In the genomic region with DNA sequence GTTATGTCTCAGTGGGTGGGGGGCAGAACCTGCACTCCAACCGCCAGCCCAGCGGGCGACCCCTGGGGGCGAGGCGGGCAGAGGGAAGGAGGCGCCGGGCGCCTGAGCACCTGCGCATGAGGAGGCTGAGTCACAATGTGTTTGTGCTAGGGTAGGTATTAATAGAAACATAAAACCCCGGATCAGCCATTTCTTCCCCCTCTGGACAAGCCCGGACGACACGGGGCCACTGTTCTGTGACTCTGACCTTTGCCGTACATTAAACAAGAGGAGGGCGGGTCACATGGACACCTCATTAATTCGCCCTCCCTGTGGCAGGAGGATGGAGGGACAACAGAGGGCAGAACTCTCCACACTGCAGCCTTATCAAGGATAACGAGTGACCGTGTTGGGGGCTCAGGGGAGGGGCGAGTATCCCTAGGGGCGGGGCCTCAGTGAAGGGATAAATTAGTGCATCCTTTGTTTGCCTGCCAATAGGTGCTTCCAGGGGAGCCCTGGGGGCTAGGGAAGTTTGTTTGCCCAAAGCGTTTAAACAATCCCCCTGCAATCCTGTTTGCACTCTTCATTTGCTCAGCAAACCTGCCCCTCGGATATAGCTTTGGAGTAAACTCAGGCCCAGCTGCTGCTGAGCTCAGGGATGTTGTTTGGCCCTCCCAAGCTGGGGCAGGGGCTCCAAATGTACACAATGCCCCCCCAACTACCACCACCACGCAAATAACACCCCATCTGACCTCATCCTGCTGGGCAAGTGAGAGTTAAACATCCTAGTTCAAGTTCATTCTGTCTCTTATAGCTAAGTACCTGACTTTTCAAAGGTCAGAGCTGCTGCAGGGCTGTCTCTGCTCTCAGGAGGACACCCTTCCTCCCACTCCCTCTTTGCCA, we compare ENCODE assay signal across 1 cellular context.
A peak's percentile ranks its signal among the peaks of the same experiment; 100 is the strongest.
TF ChIP-seq lines count a peak whose summit lies in the region.

No MANE protein-coding gene starts in this region.

TF ChIP-seq in HepG2, 621 proteins besides CTCF, POLR2A, EP300 and RAD21 (continued from another document and continues in another):
- TF ChIP-seq, protein P1, sequence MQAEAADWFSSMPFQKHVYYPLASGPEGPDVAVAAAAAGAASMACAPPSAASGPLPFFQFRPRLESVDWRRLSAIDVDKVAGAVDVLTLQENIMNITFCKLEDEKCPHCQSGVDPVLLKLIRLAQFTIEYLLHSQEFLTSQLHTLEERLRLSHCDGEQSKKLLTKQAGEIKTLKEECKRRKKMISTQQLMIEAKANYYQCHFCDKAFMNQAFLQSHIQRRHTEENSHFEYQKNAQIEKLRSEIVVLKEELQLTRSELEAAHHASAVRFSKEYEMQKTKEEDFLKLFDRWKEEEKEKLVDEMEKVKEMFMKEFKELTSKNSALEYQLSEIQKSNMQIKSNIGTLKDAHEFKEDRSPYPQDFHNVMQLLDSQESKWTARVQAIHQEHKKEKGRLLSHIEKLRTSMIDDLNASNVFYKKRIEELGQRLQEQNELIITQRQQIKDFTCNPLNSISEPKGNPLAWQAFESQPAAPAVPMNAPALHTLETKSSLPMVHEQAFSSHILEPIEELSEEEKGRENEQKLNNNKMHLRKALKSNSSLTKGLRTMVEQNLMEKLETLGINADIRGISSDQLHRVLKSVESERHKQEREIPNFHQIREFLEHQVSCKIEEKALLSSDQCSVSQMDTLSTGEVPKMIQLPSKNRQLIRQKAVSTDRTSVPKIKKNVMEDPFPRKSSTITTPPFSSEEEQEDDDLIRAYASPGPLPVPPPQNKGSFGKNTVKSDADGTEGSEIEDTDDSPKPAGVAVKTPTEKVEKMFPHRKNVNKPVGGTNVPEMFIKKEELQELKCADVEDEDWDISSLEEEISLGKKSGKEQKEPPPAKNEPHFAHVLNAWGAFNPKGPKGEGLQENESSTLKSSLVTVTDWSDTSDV (CRISPR knock-in tag; IDR thresholded peaks at IDR 0.05) = no peak
- TF ChIP-seq, protein P2, sequence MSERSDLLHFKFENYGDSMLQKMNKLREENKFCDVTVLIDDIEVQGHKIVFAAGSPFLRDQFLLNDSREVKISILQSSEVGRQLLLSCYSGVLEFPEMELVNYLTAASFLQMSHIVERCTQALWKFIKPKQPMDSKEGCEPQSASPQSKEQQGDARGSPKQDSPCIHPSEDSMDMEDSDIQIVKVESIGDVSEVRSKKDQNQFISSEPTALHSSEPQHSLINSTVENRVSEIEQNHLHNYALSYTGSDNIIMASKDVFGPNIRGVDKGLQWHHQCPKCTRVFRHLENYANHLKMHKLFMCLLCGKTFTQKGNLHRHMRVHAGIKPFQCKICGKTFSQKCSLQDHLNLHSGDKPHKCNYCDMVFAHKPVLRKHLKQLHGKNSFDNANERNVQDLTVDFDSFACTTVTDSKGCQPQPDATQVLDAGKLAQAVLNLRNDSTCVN (CRISPR knock-in tag; IDR thresholded peaks at IDR 0.05; ENCODE audit: borderline replicate concordance) = no peak
- TF ChIP-seq ZNF530 (CRISPR knock-in tag; IDR thresholded peaks at IDR 0.05; ENCODE audit: low read depth) (no peak), ZNF232 (CRISPR knock-in tag; IDR thresholded peaks at IDR 0.05; ENCODE audit: borderline replicate concordance) (no peak), ZBTB20 (CRISPR knock-in tag; IDR thresholded peaks at IDR 0.05; ENCODE audit: borderline replicate concordance, low read depth) (0 out of 2 replicates have a peak, but pooled peaks have one; percentile 30), SOX13 (IDR thresholded peaks at IDR 0.05) (peak; percentile 77), SOX13 (CRISPR knock-in tag; conservative IDR thresholded peaks at IDR 0.05 in 1 of 2, IDR thresholded peaks at IDR 0.05 in 1 of 2) (peak in 1 of 2 experiments; percentile 94; a peak in 2 of 4 replicates), ZNF543 (CRISPR knock-in tag; IDR thresholded peaks at IDR 0.05) (peak; percentile 34; the same call in 1 of the 2 replicates), SNRNP70 (IDR thresholded peaks at IDR 0.05; ENCODE audit: low read depth, low read length) (no peak), ESRRA (CRISPR knock-in tag; IDR thresholded peaks at IDR 0.05; ENCODE audit: low read depth) (peak; percentile 79; the same call in 1 of the 2 replicates), RFX3 (CRISPR knock-in tag; IDR thresholded peaks at IDR 0.05) (no peak), CHD2 (IDR thresholded peaks at IDR 0.05; ENCODE audit: low read depth, low read length) (no peak), ZNF569 (CRISPR knock-in tag; IDR thresholded peaks at IDR 0.05; ENCODE audit: borderline replicate concordance) (no peak), GABPB1 (CRISPR knock-in tag; IDR thresholded peaks at IDR 0.05) (peak; percentile 17; the same call in 1 of the 2 replicates), ELF1 (CRISPR knock-in tag; IDR thresholded peaks at IDR 0.05) (no peak), RFX5 (IDR thresholded peaks at IDR 0.05; ENCODE audit: low read depth, low read length) (no peak), DMAP1 (CRISPR knock-in tag; IDR thresholded peaks at IDR 0.05) (no peak; the same call in 1 of the 2 replicates), ZNF337 (CRISPR knock-in tag; IDR thresholded peaks at IDR 0.05; ENCODE audit: borderline replicate concordance, low read depth) (no peak), EEA1 (CRISPR knock-in tag; IDR thresholded peaks at IDR 0.05; ENCODE audit: borderline replicate concordance) (0 out of 2 replicates have a peak, but pooled peaks have one; percentile 29), RARA (CRISPR knock-in tag; IDR thresholded peaks at IDR 0.05) (peak; percentile 99), KLF6 (CRISPR knock-in tag; IDR thresholded peaks at IDR 0.05) (no peak), AKAP8 (CRISPR knock-in tag; IDR thresholded peaks at IDR 0.05) (peak; percentile 77; the same call in 1 of the 2 replicates), ZNF3 (CRISPR knock-in tag; IDR thresholded peaks at IDR 0.05) (no peak), ZNF180 (CRISPR knock-in tag; IDR thresholded peaks at IDR 0.05; ENCODE audit: borderline replicate concordance, low read depth) (no peak), NCOR1 (IDR thresholded peaks at IDR 0.05; ENCODE audit: borderline replicate concordance, low read length) (peak; percentile 85; the same call in 1 of the 2 replicates)
- TF ChIP-seq, protein P3, sequence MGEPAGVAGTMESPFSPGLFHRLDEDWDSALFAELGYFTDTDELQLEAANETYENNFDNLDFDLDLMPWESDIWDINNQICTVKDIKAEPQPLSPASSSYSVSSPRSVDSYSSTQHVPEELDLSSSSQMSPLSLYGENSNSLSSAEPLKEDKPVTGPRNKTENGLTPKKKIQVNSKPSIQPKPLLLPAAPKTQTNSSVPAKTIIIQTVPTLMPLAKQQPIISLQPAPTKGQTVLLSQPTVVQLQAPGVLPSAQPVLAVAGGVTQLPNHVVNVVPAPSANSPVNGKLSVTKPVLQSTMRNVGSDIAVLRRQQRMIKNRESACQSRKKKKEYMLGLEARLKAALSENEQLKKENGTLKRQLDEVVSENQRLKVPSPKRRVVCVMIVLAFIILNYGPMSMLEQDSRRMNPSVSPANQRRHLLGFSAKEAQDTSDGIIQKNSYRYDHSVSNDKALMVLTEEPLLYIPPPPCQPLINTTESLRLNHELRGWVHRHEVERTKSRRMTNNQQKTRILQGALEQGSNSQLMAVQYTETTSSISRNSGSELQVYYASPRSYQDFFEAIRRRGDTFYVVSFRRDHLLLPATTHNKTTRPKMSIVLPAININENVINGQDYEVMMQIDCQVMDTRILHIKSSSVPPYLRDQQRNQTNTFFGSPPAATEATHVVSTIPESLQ (CRISPR knock-in tag; conservative IDR thresholded peaks at IDR 0.05) = no peak
- TF ChIP-seq, protein P4, sequence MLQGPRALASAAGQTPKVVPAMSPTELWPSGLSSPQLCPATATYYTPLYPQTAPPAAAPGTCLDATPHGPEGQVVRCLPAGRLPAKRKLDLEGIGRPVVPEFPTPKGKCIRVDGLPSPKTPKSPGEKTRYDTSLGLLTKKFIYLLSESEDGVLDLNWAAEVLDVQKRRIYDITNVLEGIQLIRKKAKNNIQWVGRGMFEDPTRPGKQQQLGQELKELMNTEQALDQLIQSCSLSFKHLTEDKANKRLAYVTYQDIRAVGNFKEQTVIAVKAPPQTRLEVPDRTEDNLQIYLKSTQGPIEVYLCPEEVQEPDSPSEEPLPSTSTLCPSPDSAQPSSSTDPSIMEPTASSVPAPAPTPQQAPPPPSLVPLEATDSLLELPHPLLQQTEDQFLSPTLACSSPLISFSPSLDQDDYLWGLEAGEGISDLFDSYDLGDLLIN (CRISPR knock-in tag; IDR thresholded peaks at IDR 0.05; ENCODE audit: borderline replicate concordance) = no peak
- TF ChIP-seq, protein P5, sequence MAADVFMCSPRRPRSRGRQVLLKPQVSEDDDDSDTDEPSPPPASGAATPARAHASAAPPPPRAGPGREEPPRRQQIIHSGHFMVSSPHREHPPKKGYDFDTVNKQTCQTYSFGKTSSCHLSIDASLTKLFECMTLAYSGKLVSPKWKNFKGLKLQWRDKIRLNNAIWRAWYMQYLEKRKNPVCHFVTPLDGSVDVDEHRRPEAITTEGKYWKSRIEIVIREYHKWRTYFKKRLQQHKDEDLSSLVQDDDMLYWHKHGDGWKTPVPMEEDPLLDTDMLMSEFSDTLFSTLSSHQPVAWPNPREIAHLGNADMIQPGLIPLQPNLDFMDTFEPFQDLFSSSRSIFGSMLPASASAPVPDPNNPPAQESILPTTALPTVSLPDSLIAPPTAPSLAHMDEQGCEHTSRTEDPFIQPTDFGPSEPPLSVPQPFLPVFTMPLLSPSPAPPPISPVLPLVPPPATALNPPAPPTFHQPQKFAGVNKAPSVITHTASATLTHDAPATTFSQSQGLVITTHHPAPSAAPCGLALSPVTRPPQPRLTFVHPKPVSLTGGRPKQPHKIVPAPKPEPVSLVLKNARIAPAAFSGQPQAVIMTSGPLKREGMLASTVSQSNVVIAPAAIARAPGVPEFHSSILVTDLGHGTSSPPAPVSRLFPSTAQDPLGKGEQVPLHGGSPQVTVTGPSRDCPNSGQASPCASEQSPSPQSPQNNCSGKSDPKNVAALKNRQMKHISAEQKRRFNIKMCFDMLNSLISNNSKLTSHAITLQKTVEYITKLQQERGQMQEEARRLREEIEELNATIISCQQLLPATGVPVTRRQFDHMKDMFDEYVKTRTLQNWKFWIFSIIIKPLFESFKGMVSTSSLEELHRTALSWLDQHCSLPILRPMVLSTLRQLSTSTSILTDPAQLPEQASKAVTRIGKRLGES (CRISPR knock-in tag; IDR thresholded peaks at IDR 0.05; ENCODE audit: borderline replicate concordance) = no peak
- TF ChIP-seq, protein P6, sequence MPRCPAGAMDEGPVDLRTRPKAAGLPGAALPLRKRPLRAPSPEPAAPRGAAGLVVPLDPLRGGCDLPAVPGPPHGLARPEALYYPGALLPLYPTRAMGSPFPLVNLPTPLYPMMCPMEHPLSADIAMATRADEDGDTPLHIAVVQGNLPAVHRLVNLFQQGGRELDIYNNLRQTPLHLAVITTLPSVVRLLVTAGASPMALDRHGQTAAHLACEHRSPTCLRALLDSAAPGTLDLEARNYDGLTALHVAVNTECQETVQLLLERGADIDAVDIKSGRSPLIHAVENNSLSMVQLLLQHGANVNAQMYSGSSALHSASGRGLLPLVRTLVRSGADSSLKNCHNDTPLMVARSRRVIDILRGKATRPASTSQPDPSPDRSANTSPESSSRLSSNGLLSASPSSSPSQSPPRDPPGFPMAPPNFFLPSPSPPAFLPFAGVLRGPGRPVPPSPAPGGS (CRISPR knock-in tag; IDR thresholded peaks at IDR 0.05) = peak; percentile 71; the same call in 1 of the 2 replicates
- TF ChIP-seq, protein P7, sequence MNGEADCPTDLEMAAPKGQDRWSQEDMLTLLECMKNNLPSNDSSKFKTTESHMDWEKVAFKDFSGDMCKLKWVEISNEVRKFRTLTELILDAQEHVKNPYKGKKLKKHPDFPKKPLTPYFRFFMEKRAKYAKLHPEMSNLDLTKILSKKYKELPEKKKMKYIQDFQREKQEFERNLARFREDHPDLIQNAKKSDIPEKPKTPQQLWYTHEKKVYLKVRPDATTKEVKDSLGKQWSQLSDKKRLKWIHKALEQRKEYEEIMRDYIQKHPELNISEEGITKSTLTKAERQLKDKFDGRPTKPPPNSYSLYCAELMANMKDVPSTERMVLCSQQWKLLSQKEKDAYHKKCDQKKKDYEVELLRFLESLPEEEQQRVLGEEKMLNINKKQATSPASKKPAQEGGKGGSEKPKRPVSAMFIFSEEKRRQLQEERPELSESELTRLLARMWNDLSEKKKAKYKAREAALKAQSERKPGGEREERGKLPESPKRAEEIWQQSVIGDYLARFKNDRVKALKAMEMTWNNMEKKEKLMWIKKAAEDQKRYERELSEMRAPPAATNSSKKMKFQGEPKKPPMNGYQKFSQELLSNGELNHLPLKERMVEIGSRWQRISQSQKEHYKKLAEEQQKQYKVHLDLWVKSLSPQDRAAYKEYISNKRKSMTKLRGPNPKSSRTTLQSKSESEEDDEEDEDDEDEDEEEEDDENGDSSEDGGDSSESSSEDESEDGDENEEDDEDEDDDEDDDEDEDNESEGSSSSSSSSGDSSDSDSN (CRISPR knock-in tag; IDR thresholded peaks at IDR 0.05) = no peak; the same call in 1 of the 2 replicates
